ENCODE assay signal across 24 cellular contexts in genomic region chr4:66837496-66837895, GRCh38.
"Had no signal": no experiment of that assay in that cellular context is flagged by ENCODE, and none has a peak within 500 bp of the region (broad histone marks: within the 10 kb centered on the region; RNA-seq: fewer than 3 reads in every experiment).

No MANE protein-coding gene starts in this region.

- H3K27me3 ChIP-seq: heart right ventricle, hepatocyte, neutrophil, right lobe of liver, suprapubic skin, tibial nerve, upper lobe of right lung had no signal

- DNase-seq: heart right ventricle; islet precursor cell; lower lobe of right lung; mammary epithelial cell; mesenchymal stem cell; naive thymus-derived CD8-positive, alpha-beta T cell; occipital lobe; psoas muscle; right lobe of liver; stimulated activated CD4-positive, alpha-beta T cell treated with anti-CD3 and anti-CD28 coated beads, Interleukin-12 subunit alpha, Interleukin-12 subunit beta, amount 100 ng/mL, for 4 hours; stimulated activated CD4-positive, alpha-beta T cell treated with anti-CD3 and anti-CD28 coated beads, Interleukin-15, amount 100 ng/mL, for 24 hours; stimulated activated CD4-positive, alpha-beta T cell treated with anti-CD3 and anti-CD28 coated beads, Interleukin-4, amount 100 ng/mL, for 24 hours; stimulated activated naive CD4-positive, alpha-beta T cell treated with Interleukin-2 at 50 U/mL for 16 hours; stimulated activated naive CD8-positive, alpha-beta T cell treated with anti-CD3 and anti-CD28 coated beads, Interleukin-15, amount 100 ng/mL, for 72 hours; upper lobe of right lung had no signal

- H2AFZ ChIP-seq: hepatocyte, parathyroid adenoma had no signal

- H3K9me3 ChIP-seq: lower lobe of right lung, neutrophil, psoas muscle, right lobe of liver, suprapubic skin, thoracic aorta, tibial nerve, upper lobe of right lung had no signal

- H3K36me3 ChIP-seq: heart right ventricle, lower lobe of right lung, neutrophil, right lobe of liver, suprapubic skin, thoracic aorta, tibial nerve, upper lobe of right lung had no signal

- ATAC-seq: left lobe of liver; lower lobe of right lung; naive thymus-derived CD8-positive, alpha-beta T cell; psoas muscle; right lobe of liver; stimulated activated effector memory CD8-positive, alpha-beta T cell treated with anti-CD3 and anti-CD28 coated beads, Interleukin-12 subunit alpha, Interleukin-12 subunit beta, amount 100 ng/mL, for 72 hours; stimulated activated naive CD8-positive, alpha-beta T cell treated with anti-CD3 and anti-CD28 coated beads, Interleukin-15, amount 100 ng/mL, for 72 hours; upper lobe of right lung had no signal

- H3K9ac ChIP-seq: parathyroid adenoma had no signal

- H3K27ac ChIP-seq: heart right ventricle, hepatocyte, lower lobe of right lung, neutrophil, parathyroid adenoma, psoas muscle, right lobe of liver, skin epidermis, suprapubic skin, thoracic aorta, tibial nerve, upper lobe of right lung had no signal

- H3K4me3 ChIP-seq: heart right ventricle, hepatocyte, lower lobe of right lung, psoas muscle, right lobe of liver, skin epidermis, suprapubic skin, thoracic aorta, tibial nerve, upper lobe of right lung had no signal

- H3K79me2 ChIP-seq: hepatocyte, parathyroid adenoma had no signal

- H3K4me1 ChIP-seq: heart right ventricle, lower lobe of right lung, parathyroid adenoma, psoas muscle, right lobe of liver, suprapubic skin, tibial nerve, upper lobe of right lung had no signal

- H3K4me2 ChIP-seq: hepatocyte had no signal
